In genomic region chr11:46112961-46113617, GRCh38 we compare ENCODE assay signal across 8 cellular contexts. TPM values are rescaled to one million over a fixed set of nuclear protein-coding genes. Genes with fewer than 3 reads are reported as not detected.
DNase-seq lines count a peak whose midpoint lies in the region; ATAC-seq and TF ChIP-seq lines count a peak whose summit lies in the region.

No MANE protein-coding gene starts in this region.

- H3K4me1 Mint-ChIP-seq in activated CD4-positive, alpha-beta T cell treated with anti-CD3 and anti-CD28 coated beads for 36 hours, result peaks cover 44% of the 10 kb centered on the region

- CTCF ChIA-PET in activated CD4-positive, alpha-beta T cell treated with anti-CD3 and anti-CD28 coated beads for 36 hours (lab: Charles Lee), result no interaction called here

- TF ChIP-seq CTCF in gastrocnemius medialis (IDR thresholded peaks at IDR 0.05 in 4 of 5, conservative IDR thresholded peaks at IDR 0.05 in 1 of 5), result no peak

- DNase-seq in activated CD4-positive, alpha-beta T cell treated with anti-CD3 and anti-CD28 coated beads for 36 hours, result peak; percentile 27
- no peak for DNase-seq in activated CD4-positive, alpha-beta T cell treated with anti-CD3 and anti-CD28 coated beads, Interleukin-2, amount 50 U/mL, for 48 hours
- DNase-seq in H7, result peak; percentile 31
- DNase-seq in NCI-H1105 (lab: John Stamatoyannopoulos, UW), result peak; percentile 35
- peak; percentile 20 for DNase-seq in T-helper 22 cell (ENCODE audit: low read depth)
- DNase-seq in foreskin melanocyte, result peak; percentile 62
- DNase-seq in gastrocnemius medialis, result peak in 1 of 2 donors; percentile 19
- DNase-seq in GM19238 (ENCODE audit: insufficient read length, low spot score), result no peak

- no peaks in the 10 kb centered on the region for H3K27me3 Mint-ChIP-seq in activated CD4-positive, alpha-beta T cell treated with anti-CD3 and anti-CD28 coated beads for 36 hours

- H3K27ac ChIP-seq in gastrocnemius medialis, result no peak overlapping the region

- H3K9me3 Mint-ChIP-seq in activated CD4-positive, alpha-beta T cell treated with anti-CD3 and anti-CD28 coated beads for 36 hours (ENCODE audit: low read depth), result no peaks in the 10 kb centered on the region

- H3K4me3 ChIP-seq in H7 (ENCODE audit: insufficient read depth, low read depth, low read length) (no peak overlapping the region), gastrocnemius medialis (peak overlapping the region; percentile 21 to 39 (median 33))

- POLR2A ChIA-PET in activated CD4-positive, alpha-beta T cell treated with anti-CD3 and anti-CD28 coated beads for 36 hours (lab: Charles Lee), result interaction anchor here (0.6 kb wide), 1 partner anchor 237 kb away, joined by 5 read pairs; no protein-coding TSS in a partner anchor

- peak; percentile 90 for ATAC-seq in activated CD4-positive, alpha-beta T cell treated with anti-CD3 and anti-CD28 coated beads for 36 hours
- ATAC-seq in gastrocnemius medialis, result peak; percentile 93 to 99

- no peaks in the 10 kb centered on the region for H3K36me3 Mint-ChIP-seq in activated CD4-positive, alpha-beta T cell treated with anti-CD3 and anti-CD28 coated beads for 36 hours (ENCODE audit: low read depth)

- H3K27me3 ChIP-seq in H7 (ENCODE audit: control insufficient read depth, insufficient read depth, low read length), result no peaks in the 10 kb centered on the region
- H3K27me3 ChIP-seq in gastrocnemius medialis, result no peaks in the 10 kb centered on the region

- TF ChIP-seq POLR2A in gastrocnemius medialis (IDR thresholded peaks at IDR 0.05), result no peak

- in situ Hi-C loops in gastrocnemius medialis (cut with MboI; ENCODE audit: low sequenced_read_pairs in 4 of 4), result no loop called here

- H3K4me3 Mint-ChIP-seq in activated CD4-positive, alpha-beta T cell treated with anti-CD3 and anti-CD28 coated beads for 36 hours, result no peak overlapping the region

- intact Hi-C loops in activated CD4-positive, alpha-beta T cell treated with anti-CD3 and anti-CD28 coated beads for 36 hours (cut with DNase I, micrococcal nuclease), result loop anchor here in 1 of 2 experiments (10.0 kb wide), 1 partner anchor 1312 kb away; the partner anchor contains the start of gene PSMC3
- intact Hi-C loops in gastrocnemius medialis (cut with DNase I; ENCODE audit: low total_unique reads), result no loop called here

- H3K27ac Mint-ChIP-seq in activated CD4-positive, alpha-beta T cell treated with anti-CD3 and anti-CD28 coated beads for 36 hours, result no peak overlapping the region

- H3K36me3 ChIP-seq in H7 (replicated peaks; ENCODE audit: control insufficient read depth, insufficient read depth, low read length) (no peaks in the 10 kb centered on the region), gastrocnemius medialis (no peaks in the 10 kb centered on the region)

- peaks cover 51 to 60% of the 10 kb centered on the region in 2 donors for H3K4me1 ChIP-seq in gastrocnemius medialis

- H3K9me3 ChIP-seq in gastrocnemius medialis, result no peaks in the 10 kb centered on the region

RNA-seq across cellular contexts. Expression of gene PHF21A, which starts 8.2 kb away (rescaled TPM):
- total RNA-seq in activated CD4-positive, alpha-beta T cell treated with anti-CD3 and anti-CD28 coated beads for 36 hours, result 10 to 100 TPM; 42.6 to 61.8 TPM
- 10.1 and 17.6 TPM in 2 replicates for total RNA-seq in H7 (2014; rRNA removed; shearing (Covaris generic))
- total RNA-seq in gastrocnemius medialis, result 10 to 100 TPM in 3 of 4 donors, 1 to 10 TPM in 1; 9.8 to 20.2 (median 15.4) TPM

Comparison
In these comparisons a context has a peak if more than half of its experiments do, and no peak if none do; other contexts are left out.
1. DNase-seq: peak in activated CD4-positive, alpha-beta T cell treated with anti-CD3 and anti-CD28 coated beads for 36 hours (single experiment), H7 (single experiment), NCI-H1105 (single experiment), T-helper 22 cell (single experiment) and foreskin melanocyte (single experiment); none in activated CD4-positive, alpha-beta T cell treated with anti-CD3 and anti-CD28 coated beads, Interleukin-2, amount 50 U/mL, for 48 hours (0 of 2) and GM19238 (single experiment).